Comparison of ENCODE assay signal across 8 cellular contexts in the genomic region with DNA sequence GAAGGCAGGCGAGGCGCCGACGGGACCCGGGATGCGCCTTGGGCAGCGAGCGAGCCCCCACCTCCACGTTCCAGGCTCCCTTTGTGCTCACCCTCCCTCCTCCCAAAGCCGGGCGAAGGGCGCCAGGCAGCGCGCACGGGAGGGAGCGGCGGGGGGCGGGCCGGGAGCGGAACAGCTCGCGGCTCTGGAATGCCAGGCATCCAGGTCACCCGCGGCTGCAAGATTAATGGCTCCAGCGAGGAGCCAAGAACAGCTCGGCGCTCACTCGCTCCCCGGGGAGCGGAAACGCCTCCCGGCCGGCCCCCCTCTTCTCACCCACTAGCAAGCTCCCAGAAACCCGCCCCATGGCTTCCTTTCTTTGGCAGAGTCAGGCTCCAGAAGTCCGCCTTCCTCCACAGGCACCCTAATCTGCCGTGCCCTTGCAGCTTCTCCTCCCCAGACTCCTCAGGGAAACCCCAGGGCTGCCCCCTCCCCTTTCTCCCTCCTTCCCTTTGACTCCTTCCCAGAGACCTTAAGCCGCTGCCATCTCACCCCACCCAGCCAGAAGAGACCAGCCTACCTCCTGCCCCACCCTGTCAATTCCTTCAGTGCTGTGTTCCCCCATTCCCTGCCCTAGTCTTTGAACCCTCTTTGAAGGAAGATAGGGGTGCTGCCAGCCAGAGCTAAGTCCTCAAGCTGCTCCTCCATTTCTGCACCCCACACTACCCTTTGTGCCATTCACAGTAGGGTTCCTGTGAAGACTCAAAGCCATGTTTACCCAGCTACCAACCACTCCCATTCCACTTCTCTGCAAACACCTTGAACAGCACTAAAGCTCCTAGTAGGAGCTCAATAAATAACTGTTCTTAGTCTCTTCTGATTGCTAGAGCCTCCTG. TPM values are rescaled to one million over a fixed set of nuclear protein-coding genes. Genes with fewer than 3 reads are reported as not detected.
A peak's percentile ranks its signal among the peaks of the same experiment; 100 is the strongest.
DNase-seq lines count a peak whose midpoint lies in the region; ATAC-seq and TF ChIP-seq lines count a peak whose summit lies in the region.

No MANE protein-coding gene starts in this region.

- CTCF ChIA-PET in activated CD4-positive, alpha-beta T cell treated with anti-CD3 and anti-CD28 coated beads for 36 hours (lab: Charles Lee) = interaction anchor here (0.7 to 2.2 kb wide), 7 partner anchors 11 to 152 kb away, joined by 4 to 12 read pairs (median 6); no protein-coding TSS in a partner anchor

- H3K4me3 Mint-ChIP-seq in activated CD4-positive, alpha-beta T cell treated with anti-CD3 and anti-CD28 coated beads for 36 hours = peak overlapping the region; percentile 38

- TF ChIP-seq CTCF in body of pancreas (IDR thresholded peaks at IDR 0.05) = no peak

- H3K9me3 Mint-ChIP-seq in activated CD4-positive, alpha-beta T cell treated with anti-CD3 and anti-CD28 coated beads for 36 hours (ENCODE audit: low read depth) = no peaks in the 10 kb centered on the region

- H3K9me3 ChIP-seq in body of pancreas = no peaks in the 10 kb centered on the region
- H3K9me3 ChIP-seq in right cardiac atrium (ENCODE audit: control insufficient read depth, low read length) = no peaks in the 10 kb centered on the region

- WGBS in body of pancreas, 2 donors = 2 to 3% methylated on average over 14 to 36 of the region's 37 CpGs
- under 1% methylated on average over 37 of the region's 37 CpGs for WGBS in right cardiac atrium

- no peak overlapping the region for H3K27ac Mint-ChIP-seq in activated CD4-positive, alpha-beta T cell treated with anti-CD3 and anti-CD28 coated beads for 36 hours

- peak in 2 of 3 donors; percentile 13 to 29 for TF ChIP-seq POLR2A in body of pancreas (IDR thresholded peaks at IDR 0.05)
- no peak for TF ChIP-seq POLR2A in GM18505 (IDR thresholded peaks at IDR 0.05; ENCODE audit: borderline replicate concordance, extremely low read depth, insufficient read depth, insufficient read length)

- POLR2A ChIA-PET in activated CD4-positive, alpha-beta T cell treated with anti-CD3 and anti-CD28 coated beads for 36 hours (lab: Charles Lee) = interaction anchor here (0.5 kb wide), 1 partner anchor 105 kb away, joined by 5 read pairs; no protein-coding TSS in a partner anchor

- H3K27me3 Mint-ChIP-seq in activated CD4-positive, alpha-beta T cell treated with anti-CD3 and anti-CD28 coated beads for 36 hours = no peaks in the 10 kb centered on the region

- no peaks in the 10 kb centered on the region for H3K36me3 Mint-ChIP-seq in activated CD4-positive, alpha-beta T cell treated with anti-CD3 and anti-CD28 coated beads for 36 hours (ENCODE audit: low read depth)

- H3K4me1 ChIP-seq in body of pancreas (peaks cover 97% of the 10 kb centered on the region), right cardiac atrium (ENCODE audit: control insufficient read depth, insufficient read depth, low read length) (peaks cover 65% of the 10 kb centered on the region)

- no peak overlapping the region for H3K4me3 ChIP-seq in body of pancreas
- no peak overlapping the region for H3K4me3 ChIP-seq in right cardiac atrium (ENCODE audit: low read length)

- peak; percentile 73 for ATAC-seq in activated CD4-positive, alpha-beta T cell treated with anti-CD3 and anti-CD28 coated beads for 36 hours
- ATAC-seq in body of pancreas = peak; percentile 94
- peak; percentile 93 for ATAC-seq in right cardiac atrium
- ATAC-seq in GM18505 (IDR thresholded peaks at IDR 0.05; ENCODE audit: unreplicated experiment) = no peak
- no peak for ATAC-seq in HG02885 (IDR thresholded peaks at IDR 0.05; ENCODE audit: poor library complexity, unreplicated experiment)

- H3K27me3 ChIP-seq in body of pancreas = no peaks in the 10 kb centered on the region
- no peaks in the 10 kb centered on the region for H3K27me3 ChIP-seq in right cardiac atrium (ENCODE audit: control insufficient read depth, insufficient read depth)

- peaks cover 15 to 20% of the 10 kb centered on the region in 2 donors for H3K36me3 ChIP-seq in body of pancreas (replicated peaks in 1 of 2; ENCODE audit: insufficient read depth in 1 of 2, low read depth in 2 of 2)

- peak; percentile 55 for DNase-seq in activated CD4-positive, alpha-beta T cell treated with anti-CD3 and anti-CD28 coated beads for 36 hours
- DNase-seq in activated CD4-positive, alpha-beta T cell treated with anti-CD3 and anti-CD28 coated beads, Interleukin-2, amount 50 U/mL, for 4 hours = no peak
- DNase-seq in NCI-H526 (lab: John Stamatoyannopoulos, UW) (peak; percentile 14 to 81), body of pancreas (peak; percentile 91 to 94 (median 94)), right cardiac atrium (peak; percentile 94 to 98 (median 98)), posterior vena cava (ENCODE audit: low spot score) (peak; percentile 97)

- peak overlapping the region; percentile 66 to 99 (median 98) for H3K27ac ChIP-seq in body of pancreas
- peak overlapping the region; percentile 97 for H3K27ac ChIP-seq in right cardiac atrium (ENCODE audit: low read length)

- intact Hi-C loops in activated CD4-positive, alpha-beta T cell treated with anti-CD3 and anti-CD28 coated beads for 36 hours (cut with DNase I, micrococcal nuclease) = no loop called here
- intact Hi-C loops in body of pancreas (cut with DNase I) = no loop called here
- intact Hi-C loops in right cardiac atrium (cut with DNase I) = no loop called here
- intact Hi-C loops in posterior vena cava (cut with DNase I) = no loop called here

- peaks cover 25% of the 10 kb centered on the region for H3K4me1 Mint-ChIP-seq in activated CD4-positive, alpha-beta T cell treated with anti-CD3 and anti-CD28 coated beads for 36 hours

RNA-seq across cellular contexts. Expression of gene AMOTL2, which starts 9.9 kb away (rescaled TPM):
- under 1 TPM; 0.32 to 0.42 TPM for total RNA-seq in activated CD4-positive, alpha-beta T cell treated with anti-CD3 and anti-CD28 coated beads for 36 hours
- 10 to 100 TPM; 65.1 to 71.5 TPM for total RNA-seq in body of pancreas
- total RNA-seq in right cardiac atrium = 10 to 100 TPM; 44.6 to 57.6 (median 47.6) TPM
- 22.9 TPM for polyA plus RNA-seq in right cardiac atrium
- 10 to 100 TPM; 49.9 to 56.5 TPM for total RNA-seq in posterior vena cava

Comparison
In these comparisons a context has a peak if more than half of its experiments do, and no peak if none do; other contexts are left out.
1. DNase-seq: peak in activated CD4-positive, alpha-beta T cell treated with anti-CD3 and anti-CD28 coated beads for 36 hours (single experiment), NCI-H526 (2 of 2), body of pancreas (4 of 4), right cardiac atrium (3 of 3) and posterior vena cava (single experiment); none in activated CD4-positive, alpha-beta T cell treated with anti-CD3 and anti-CD28 coated beads, Interleukin-2, amount 50 U/mL, for 4 hours (0 of 2).
2. ATAC-seq: peak in activated CD4-positive, alpha-beta T cell treated with anti-CD3 and anti-CD28 coated beads for 36 hours (single experiment), body of pancreas (single experiment) and right cardiac atrium (2 of 2); none in GM18505 (single experiment) and HG02885 (single experiment).
3. RNA of gene AMOTL2, which starts 9.9 kb away (total RNA-seq): 65.1 to 71.5 TPM in body of pancreas, 49.9 to 56.5 TPM in posterior vena cava and 44.6 to 57.6 TPM in right cardiac atrium; 0.32 to 0.42 TPM in activated CD4-positive, alpha-beta T cell treated with anti-CD3 and anti-CD28 coated beads for 36 hours; every median in the first group is over 10 times any median in the second.